22 cellular contexts compared by ENCODE assay signal in genomic region chr10:131781791-131782190, GRCh38.
"Had no signal": no experiment of that assay in that cellular context is flagged by ENCODE, and none has a peak within 500 bp of the region (broad histone marks: within the 10 kb centered on the region; RNA-seq: fewer than 3 reads in every experiment).

No MANE protein-coding gene starts in this region.

- H3K4me3 ChIP-seq: heart right ventricle, hepatocyte, left lung, lower lobe of right lung, right atrium auricular region, right lobe of liver, skin epidermis, tibial nerve, vagina had no signal

- H3K27me3 ChIP-seq: hepatocyte, left lung, right atrium auricular region, right lobe of liver, tibial nerve, vagina had no signal

- H3K9ac ChIP-seq: parathyroid adenoma had no signal

- H3K36me3 ChIP-seq: heart right ventricle, left lung, lower lobe of right lung, right atrium auricular region, right lobe of liver, tibial nerve, vagina had no signal

- H3K4me1 ChIP-seq: heart right ventricle, left lung, lower lobe of right lung, parathyroid adenoma, right atrium auricular region, right lobe of liver, tibial nerve, vagina had no signal

- FAIRE-seq: keratinocyte had no signal

- H3K27ac ChIP-seq: heart right ventricle, hepatocyte, left lung, lower lobe of right lung, parathyroid adenoma, right atrium auricular region, right lobe of liver, skin epidermis, tibial nerve, vagina had no signal

- DNase-seq: heart right ventricle; left colon; left lung; lower lobe of right lung; mammary epithelial cell; mesenchymal stem cell; naive thymus-derived CD8-positive, alpha-beta T cell; nucleus accumbens; stimulated activated CD4-positive, alpha-beta T cell treated with anti-CD3 and anti-CD28 coated beads, Interleukin-12 subunit alpha, Interleukin-12 subunit beta, amount 100 ng/mL, for 4 hours; stimulated activated CD4-positive, alpha-beta T cell treated with anti-CD3 and anti-CD28 coated beads, Interleukin-15, amount 100 ng/mL, for 24 hours; stimulated activated CD4-positive, alpha-beta T cell treated with anti-CD3 and anti-CD28 coated beads, Interleukin-2, amount 100 ng/mL, for 24 hours; stimulated activated CD4-positive, alpha-beta T cell treated with anti-CD3 and anti-CD28 coated beads, Interleukin-4, amount 100 ng/mL, for 1 hour; stimulated activated naive B cell treated with anti-CD40 and anti-IgM and Interleukin-4, amounts not matched to agents 10 μg/mL and 1 μg/mL and 100 μg/mL, for 72 hours; substantia nigra had no signal
